In genomic region chr11:62324738-62325556, GRCh38 we compare ENCODE assay signal across 9 cellular contexts. TPM values are rescaled to one million over a fixed set of nuclear protein-coding genes. Genes with fewer than 3 reads are reported as not detected.
DNase-seq lines count a peak whose midpoint lies in the region; FAIRE-seq and TF ChIP-seq lines count a peak whose summit lies in the region.
"Had no signal": no experiment of that assay in that cellular context is flagged by ENCODE, and none has a peak within 500 bp of the region (broad histone marks: within the 10 kb centered on the region; RNA-seq: fewer than 3 reads in every experiment).

No MANE protein-coding gene starts in this region.

- H3K4me3 ChIP-seq in neutrophil (ENCODE audit: low read depth in 1 of 2, low read length in 1 of 2) (no peak overlapping the region), uterus (no peak overlapping the region)
- H3K4me3 ChIP-seq: BLaER1 treated with 17β-estradiol and CSF1 and Interleukin-3, amounts not matched to agents 10 nM and 100 nM had no signal

- H3K9me3 ChIP-seq in neutrophil (no peaks in the 10 kb centered on the region), uterus (no peaks in the 10 kb centered on the region)
- H3K9me3 ChIP-seq: BLaER1 treated with 17β-estradiol and CSF1 and Interleukin-3, amounts not matched to agents 10 nM and 100 nM had no signal

- H3K27ac ChIP-seq in neutrophil (peak overlapping the region; percentile 46), uterus (no peak overlapping the region)
- H3K27ac ChIP-seq: BLaER1 treated with 17β-estradiol and CSF1 and Interleukin-3, amounts not matched to agents 10 nM and 100 nM had no signal

- peak; percentile 80 for TF ChIP-seq CTCF in neutrophil (IDR thresholded peaks at IDR 0.05)
- TF ChIP-seq CTCF in uterus (IDR thresholded peaks at IDR 0.05), result peak in 2 of 4 experiments; percentile 22 to 27

- intact Hi-C loops in uterus (cut with DNase I; ENCODE audit: low total_unique reads), result no loop called here

- H3K4me1 ChIP-seq in neutrophil (ENCODE audit: control insufficient read depth in 1 of 2, insufficient read depth in 1 of 2, low read depth in 1 of 2, low read length in 1 of 2) (peaks cover 11 to 16% of the 10 kb centered on the region in 2 experiments), uterus (no peaks in the 10 kb centered on the region)

- no peaks in the 10 kb centered on the region for H3K27me3 ChIP-seq in neutrophil
- H3K27me3 ChIP-seq in uterus, result no peaks in the 10 kb centered on the region
- H3K27me3 ChIP-seq: BLaER1 treated with 17β-estradiol and CSF1 and Interleukin-3, amounts not matched to agents 10 nM and 100 nM had no signal

- H3K36me3 ChIP-seq in neutrophil (no peaks in the 10 kb centered on the region), uterus (no peaks in the 10 kb centered on the region)
- H3K36me3 ChIP-seq: BLaER1 treated with 17β-estradiol and CSF1 and Interleukin-3, amounts not matched to agents 10 nM and 100 nM had no signal

- no peak for FAIRE-seq in RCC 7860 (lab: Jason Lieb, UNC)

- TF ChIP-seq POLR2A in erythroblast (IDR thresholded peaks at IDR 0.05; ENCODE audit: low read length) (no peak), uterus (IDR thresholded peaks at IDR 0.05) (no peak)

- DNase-seq in NCI-H2029 (lab: John Stamatoyannopoulos, UW), result peak; percentile 20
- DNase-seq in NCI-H2029 treated with DMSO at 0.1 percent for 48 hours (lab: John Stamatoyannopoulos, UW), result no peak
- DNase-seq in NCI-H2227 (lab: John Stamatoyannopoulos, UW; ENCODE audit: unreplicated experiment), result peak; percentile 82
- DNase-seq in activated CD4-positive, alpha-beta T cell treated with anti-CD3 and anti-CD28 coated beads, Interleukin-2, amount 50 U/mL, for 24 hours (ENCODE audit: low read depth in 1 of 2, low spot score in 1 of 2), result peak; percentile 13 to 45
- DNase-seq in erythroblast (lab: John Stamatoyannopoulos, UW), result peak; percentile 72 to 83
- DNase-seq in uterus, result no peak
- no peak for DNase-seq in RCC 7860 (ENCODE audit: low spot score)

RNA-seq across cellular contexts. Expression of gene ASRGL1, which starts 12.3 kb away (rescaled TPM):
- total RNA-seq in uterus, result 100 to 1,000 TPM in 1 of 4 donors, 10 to 100 TPM in 3; 10.9 to 133 (median 30.0) TPM

RNA-seq across cellular contexts. Expression of gene SCGB1D4, which starts 26.1 kb away (rescaled TPM):
- 10 to 100 TPM in 1 of 4 donors, 1 to 10 TPM in 1, not detected in 2; 2.0 to 10.6 TPM for total RNA-seq in uterus

RNA-seq across cellular contexts. Expression of gene SCGB2A2, which starts 55.0 kb away (rescaled TPM):
- total RNA-seq in uterus, result not detected

Comparison
In these comparisons a context has a peak if more than half of its experiments do, and no peak if none do; other contexts are left out.
1. DNase-seq: peak in NCI-H2029 (single experiment), NCI-H2227 (single experiment), activated CD4-positive, alpha-beta T cell treated with anti-CD3 and anti-CD28 coated beads, Interleukin-2, amount 50 U/mL, for 24 hours (2 of 2) and erythroblast (2 of 2); none in NCI-H2029 treated with DMSO at 0.1 percent for 48 hours (single experiment), uterus (0 of 2) and RCC 7860 (single experiment).